In genomic region chr3:185528481-185529009, GRCh38 we compare ENCODE assay signal across 27 cellular contexts. TPM values are rescaled to one million over a fixed set of nuclear protein-coding genes. Genes with fewer than 3 reads are reported as not detected.
"Had no signal": no experiment of that assay in that cellular context is flagged by ENCODE, and none has a peak within 500 bp of the region (broad histone marks: within the 10 kb centered on the region; RNA-seq: fewer than 3 reads in every experiment).

No MANE protein-coding gene starts in this region.

- H3K36me3 Mint-ChIP-seq: activated naive CD8-positive, alpha-beta T cell; WTC11 had no signal

- H3K27ac ChIP-seq: body of pancreas, colonic mucosa, gastroesophageal sphincter, hepatocyte, left ventricle myocardium inferior, spleen, testis, transverse colon had no signal

- H3K4me3 ChIP-seq: body of pancreas, colonic mucosa, gastroesophageal sphincter, hepatocyte, left ventricle myocardium inferior, lung, mucosa of descending colon, spleen, testis, transverse colon had no signal

- ATAC-seq: activated CD8-positive, alpha-beta T cell treated with anti-CD3 and anti-CD28 coated beads for 36 hours; activated T-cell treated with anti-CD3 and anti-CD28 coated beads, Interleukin-2, amount 50 U/mL, for 72 hours; body of pancreas; gastroesophageal sphincter; mucosa of descending colon; right cardiac atrium; WTC11 had no signal

- DNase-seq: activated CD4-positive, alpha-beta T cell treated with anti-CD3 and anti-CD28 coated beads, Interleukin-2, amount 50 U/mL, for 1 hour; activated CD8-positive, alpha-beta T cell treated with anti-CD3 and anti-CD28 coated beads for 36 hours; activated naive CD4-positive, alpha-beta T cell; activated T-cell treated with anti-CD3 and anti-CD28 coated beads, Interleukin-2, amount 50 U/mL, for 72 hours; aorta; body of pancreas; colonic mucosa; effector CD8-positive, alpha-beta T cell; islet precursor cell; left ventricle myocardium inferior; mucosa of descending colon; posterior cingulate gyrus; right cardiac atrium; spleen; stimulated activated naive CD4-positive, alpha-beta T cell treated with Interleukin-2 at 50 U/mL for 16 hours; testis; transverse colon had no signal

- H3K27ac Mint-ChIP-seq: activated CD8-positive, alpha-beta T cell treated with anti-CD3 and anti-CD28 coated beads for 36 hours; activated naive CD8-positive, alpha-beta T cell; activated T-cell treated with anti-CD3 and anti-CD28 coated beads, Interleukin-2, amount 50 U/mL, for 72 hours; nephron; WTC11 had no signal

- H3K27me3 ChIP-seq: body of pancreas, colonic mucosa, hepatocyte, testis, transverse colon had no signal

- H3K4me3 Mint-ChIP-seq: activated CD8-positive, alpha-beta T cell treated with anti-CD3 and anti-CD28 coated beads for 36 hours; activated naive CD8-positive, alpha-beta T cell; activated T-cell treated with anti-CD3 and anti-CD28 coated beads, Interleukin-2, amount 50 U/mL, for 72 hours; nephron; WTC11 had no signal

- H3K9me3 ChIP-seq: body of pancreas, colonic mucosa, gastroesophageal sphincter, left ventricle myocardium inferior, mucosa of descending colon, spleen, testis, transverse colon had no signal

- H3K4me1 Mint-ChIP-seq: nephron, WTC11 had no signal

- H3K36me3 ChIP-seq: colonic mucosa, gastroesophageal sphincter, left ventricle myocardium inferior, spleen, transverse colon had no signal

- H3K4me2 ChIP-seq: hepatocyte had no signal

- H2AFZ ChIP-seq: hepatocyte had no signal

- H3K9me3 Mint-ChIP-seq: activated CD8-positive, alpha-beta T cell treated with anti-CD3 and anti-CD28 coated beads for 36 hours; activated T-cell treated with anti-CD3 and anti-CD28 coated beads, Interleukin-2, amount 50 U/mL, for 72 hours; nephron had no signal

- H3K4me1 ChIP-seq: body of pancreas, colonic mucosa, gastroesophageal sphincter, left ventricle myocardium inferior, spleen, testis, transverse colon had no signal

- H3K79me2 ChIP-seq: hepatocyte had no signal

RNA-seq across cellular contexts. Expression of gene LIPH, which starts 23.8 kb away (rescaled TPM):
- total RNA-seq: activated CD8-positive, alpha-beta T cell treated with anti-CD3 and anti-CD28 coated beads for 36 hours; dermis microvascular lymphatic vessel endothelial cell; fibroblast of lung; myocyte; osteoblast had no signal
